ENCODE assay signal across 31 cellular contexts in the genomic region with DNA sequence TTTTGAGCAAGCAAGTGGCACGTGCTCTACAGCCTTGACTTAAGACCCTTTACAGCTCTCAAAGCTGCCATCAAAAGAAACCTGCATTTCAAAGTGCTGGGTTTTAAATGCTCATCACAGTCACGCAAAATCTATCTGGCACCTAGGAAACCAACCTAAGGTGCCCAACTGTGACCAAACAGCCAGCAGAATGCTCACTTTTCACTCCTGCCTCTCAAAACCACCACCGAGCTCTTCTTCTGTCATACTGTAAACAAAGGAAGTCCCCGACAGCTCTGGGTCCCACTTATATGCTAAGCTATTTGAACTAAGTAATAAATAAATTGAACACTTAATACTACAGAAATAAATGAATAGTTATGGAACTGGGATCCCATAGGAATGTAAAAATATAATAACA. TPM values are rescaled to one million over a fixed set of nuclear protein-coding genes. Genes with fewer than 3 reads are reported as not detected.
"Had no signal": no experiment of that assay in that cellular context is flagged by ENCODE, and none has a peak within 500 bp of the region (broad histone marks: within the 10 kb centered on the region; RNA-seq: fewer than 3 reads in every experiment).

No MANE protein-coding gene starts in this region.

- H3K27ac Mint-ChIP-seq: activated CD4-positive, alpha-beta T cell treated with anti-CD3 and anti-CD28 coated beads, Interleukin-2, amount 10 ng/mL, durations not matched to agents 24 days and 14 days; activated CD8-positive, alpha-beta T cell treated with anti-CD3 and anti-CD28 coated beads for 36 hours; activated naive CD8-positive, alpha-beta T cell treated with anti-CD3 and anti-CD28 coated beads for 36 hours; activated T-cell treated with anti-CD3 and anti-CD28 coated beads, Interleukin-2, amount 50 U/mL, for 72 hours; activated T-helper 17 cell treated with anti-CD3 and anti-CD28 coated beads, Interleukin-2, amount 50 U/mL, for 72 hours had no signal

- H3K9me3 Mint-ChIP-seq: activated CD4-positive, alpha-beta T cell treated with anti-CD3 and anti-CD28 coated beads, Interleukin-2, amount 10 ng/mL, durations not matched to agents 24 days and 14 days; activated CD8-positive, alpha-beta T cell treated with anti-CD3 and anti-CD28 coated beads for 36 hours; activated naive CD8-positive, alpha-beta T cell treated with anti-CD3 and anti-CD28 coated beads for 36 hours; activated T-cell treated with anti-CD3 and anti-CD28 coated beads, Interleukin-2, amount 50 U/mL, for 72 hours; activated T-helper 17 cell treated with anti-CD3 and anti-CD28 coated beads, Interleukin-2, amount 50 U/mL, for 72 hours; central memory CD8-positive, alpha-beta T cell had no signal

- H3K36me3 ChIP-seq: cardiac muscle cell had no signal

- H3K27me3 ChIP-seq: cardiac muscle cell had no signal

- H3K4me3 ChIP-seq: cardiac muscle cell had no signal

- H3K4me3 Mint-ChIP-seq: activated CD4-positive, alpha-beta T cell treated with anti-CD3 and anti-CD28 coated beads, Interleukin-2, amount 10 ng/mL, durations not matched to agents 24 days and 14 days; activated CD8-positive, alpha-beta T cell treated with anti-CD3 and anti-CD28 coated beads for 36 hours; activated naive CD8-positive, alpha-beta T cell treated with anti-CD3 and anti-CD28 coated beads for 36 hours; activated T-cell treated with anti-CD3 and anti-CD28 coated beads, Interleukin-2, amount 50 U/mL, for 72 hours; activated T-helper 17 cell treated with anti-CD3 and anti-CD28 coated beads, Interleukin-2, amount 50 U/mL, for 72 hours; central memory CD8-positive, alpha-beta T cell had no signal

- ATAC-seq: activated CD8-positive, alpha-beta T cell treated with anti-CD3 and anti-CD28 coated beads for 36 hours; activated T-cell treated with anti-CD3 and anti-CD28 coated beads, Interleukin-2, amount 50 U/mL, for 72 hours; activated T-helper 17 cell treated with anti-CD3 and anti-CD28 coated beads, Interleukin-2, amount 50 U/mL, for 72 hours had no signal

- H3K27me3 Mint-ChIP-seq: central memory CD8-positive, alpha-beta T cell had no signal

- H3K27ac ChIP-seq: cardiac muscle cell, VCaP had no signal

- H3K36me3 Mint-ChIP-seq: activated naive CD8-positive, alpha-beta T cell treated with anti-CD3 and anti-CD28 coated beads for 36 hours had no signal

- H3K4me1 Mint-ChIP-seq: activated CD4-positive, alpha-beta T cell treated with anti-CD3 and anti-CD28 coated beads, Interleukin-2, amount 10 ng/mL, durations not matched to agents 24 days and 14 days; activated naive CD8-positive, alpha-beta T cell treated with anti-CD3 and anti-CD28 coated beads for 36 hours; activated T-helper 17 cell treated with anti-CD3 and anti-CD28 coated beads, Interleukin-2, amount 50 U/mL, for 72 hours; central memory CD8-positive, alpha-beta T cell had no signal

- DNase-seq: activated CD4-positive, alpha-beta T cell treated with anti-CD3 and anti-CD28 coated beads, Interleukin-2, amount 10 ng/mL, durations not matched to agents 24 days and 14 days; activated CD4-positive, alpha-beta T cell treated with anti-CD3 and anti-CD28 coated beads, Interleukin-2, amount 50 U/mL, for 4 hours; activated CD4-positive, CD25-positive, alpha-beta regulatory T cell; activated CD8-positive, alpha-beta T cell treated with anti-CD3 and anti-CD28 coated beads for 36 hours; activated effector memory CD4-positive, alpha-beta T cell treated with anti-CD3 and anti-CD28 coated beads, Interleukin-2, amount 50 U/mL, for 16 hours; activated naive CD4-positive, alpha-beta T cell; activated naive CD4-positive, alpha-beta T cell treated with anti-CD3 and anti-CD28 coated beads, Interleukin-2, amount 50 U/mL, for 16 hours; activated naive CD8-positive, alpha-beta T cell treated with anti-CD3 and anti-CD28 coated beads for 36 hours; activated T-cell treated with anti-CD3 and anti-CD28 coated beads, Interleukin-2, amount 50 U/mL, for 1 hour; activated T-cell treated with anti-CD3 and anti-CD28 coated beads, Interleukin-2, amount 50 U/mL, for 72 hours; amniotic stem cell; aorta; MM.1S; MV-4-11; NCI-H1092; NCI-H1436 treated with DMSO at 0.1 percent for 48 hours; NCI-H1694 treated with DMSO at 0.1 percent for 48 hours; NCI-H2029; NCI-H510A; NCI-H748 treated with DMSO at 0.1 percent for 48 hours; NK-92 treated with Interleukin-12 subunit alpha and Interleukin-12 subunit beta, amount 100 ng/mL, for 24 hours; OCI-M1; Right ventricle myocardium superior; SW 1271; T-helper 1 cell; T-helper 2 cell; T-helper 9 cell had no signal

RNA-seq across cellular contexts. Expression of a gene that starts 33.6 kb away (rescaled TPM):
- total RNA-seq: activated CD4-positive, alpha-beta T cell treated with anti-CD3 and anti-CD28 coated beads, Interleukin-2, amount 10 ng/mL, durations not matched to agents 24 days and 14 days had no signal
